Comparison of ENCODE assay signal across 8 cellular contexts in the genomic region with DNA sequence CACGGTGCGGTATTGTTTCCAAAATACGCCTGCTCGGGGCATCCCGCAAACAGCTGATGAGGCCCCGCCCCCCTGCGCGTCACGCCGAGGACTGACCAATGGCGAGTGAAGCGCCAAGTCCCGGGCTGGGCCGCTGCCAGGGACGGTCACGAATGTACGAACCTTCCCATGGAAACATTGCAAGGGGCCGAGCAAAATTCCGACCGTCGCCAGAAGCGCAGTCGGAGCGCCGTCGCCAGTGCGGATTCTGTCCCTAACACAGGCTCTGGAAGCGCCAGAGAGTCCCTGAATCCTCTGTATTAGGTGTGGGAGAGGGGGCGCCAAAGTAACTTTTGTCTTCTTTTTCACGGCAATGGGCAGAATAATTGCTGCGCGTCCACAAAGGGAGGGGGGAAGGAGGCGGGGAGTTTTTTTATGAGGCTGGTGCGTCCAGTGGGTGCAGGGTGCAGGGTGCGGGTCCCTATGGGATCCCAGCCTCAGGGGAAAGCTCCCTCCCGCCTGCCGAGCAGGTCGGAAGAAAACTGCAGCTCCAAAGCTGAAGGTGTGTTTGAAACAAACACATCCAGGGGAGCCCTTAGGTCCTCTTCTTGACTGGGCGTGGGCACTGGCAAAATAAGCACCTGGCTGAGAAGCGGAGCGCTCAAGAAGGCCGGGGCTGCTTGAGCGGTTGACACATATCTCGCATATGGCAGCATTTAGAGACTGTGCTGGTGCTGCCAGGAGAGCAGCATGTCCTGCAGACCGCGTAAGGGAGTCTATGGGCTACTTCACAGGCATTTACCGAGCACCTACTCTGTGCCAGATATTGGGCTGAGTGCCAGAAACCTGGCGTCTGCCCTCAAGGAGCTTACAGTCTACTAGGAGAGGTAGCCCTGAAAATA. TPM values are rescaled to one million over a fixed set of nuclear protein-coding genes. Genes with fewer than 3 reads are reported as not detected.
DNase-seq lines count a peak whose midpoint lies in the region; ATAC-seq, FAIRE-seq and TF ChIP-seq lines count a peak whose summit lies in the region.

A gene with protein sequence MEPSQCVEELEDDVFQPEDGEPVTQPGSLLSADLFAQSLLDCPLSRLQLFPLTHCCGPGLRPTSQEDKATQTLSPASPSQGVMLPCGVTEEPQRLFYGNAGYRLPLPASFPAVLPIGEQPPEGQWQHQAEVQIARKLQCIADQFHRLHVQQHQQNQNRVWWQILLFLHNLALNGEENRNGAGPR (minus strand): TSS at position 25 of the 881 bp plus-strand sequence. CDS start 2,793 bp downstream, outside the sequence.

- peak; percentile 33 for TF ChIP-seq CTCF in AG09309 (IDR thresholded peaks at IDR 0.05; ENCODE audit: control insufficient read depth, insufficient read depth, low read depth, low read length, missing control alignments)
- TF ChIP-seq CTCF in kidney (IDR thresholded peaks at IDR 0.05; ENCODE audit: borderline replicate concordance, extremely low read depth, insufficient read depth), result peak; percentile 26

- ATAC-seq in GM19023 (IDR thresholded peaks at IDR 0.05; ENCODE audit: unreplicated experiment) (peak; percentile 56), HG03280 (IDR thresholded peaks at IDR 0.05; ENCODE audit: unreplicated experiment) (peak; percentile 69)

- peak; percentile 72 for FAIRE-seq in kidney (lab: Jason Lieb, UNC)

- H3K4me1 ChIP-seq in kidney (ENCODE audit: control insufficient read depth in 1 of 2, insufficient read depth in 1 of 2, low read depth in 1 of 2, low read length in 2 of 2), result peaks cover 10 to 34% of the 10 kb centered on the region in 2 donors

- no peaks in the 10 kb centered on the region for H3K36me3 ChIP-seq in kidney (ENCODE audit: control insufficient read depth in 1 of 2, insufficient read depth in 2 of 2, low read length in 2 of 2)

- H3K9me3 ChIP-seq in kidney (ENCODE audit: control insufficient read depth in 1 of 2, low read length in 2 of 2), result no peaks in the 10 kb centered on the region

- DNase-seq in AG09309 (ENCODE audit: low read depth) (peak; percentile 95), NCI-H345 treated with DMSO at 0.1 percent for 48 hours (lab: John Stamatoyannopoulos, UW; ENCODE audit: unreplicated experiment) (peak; percentile 88), cerebellar cortex (ENCODE audit: low spot score) (peak; percentile 97), kidney (peak; percentile 100)
- DNase-seq in activated CD4-positive, CD25-positive, alpha-beta regulatory T cell (lab: John Stamatoyannopoulos, UW), result peak; percentile 90 to 98 (median 94)
- peak; percentile 92 to 98 for DNase-seq in stimulated activated CD4-positive, alpha-beta T cell treated with anti-CD3 and anti-CD28 coated beads, Interleukin-15, amount 100 ng/mL, for 1 hour (ENCODE audit: low read depth in 1 of 2, low spot score in 1 of 2)

- H3K27ac ChIP-seq in kidney (ENCODE audit: low read depth in 2 of 2, low read length in 2 of 2), result peak within 1 kb of the TSS; percentile 35 to 68

- peak within 1 kb of the TSS; percentile 37 to 57 for H3K9ac ChIP-seq in kidney (ENCODE audit: low read length in 2 of 2)

- H3K4me3 ChIP-seq in AG09309 (ENCODE audit: control insufficient read depth, low read depth, low read length), result peak within 1 kb of the TSS; percentile 88
- H3K4me3 ChIP-seq in kidney (ENCODE audit: low read length in 2 of 2), result peak within 1 kb of the TSS; percentile 76 to 79

- intact Hi-C loops in kidney (cut with DNase I), result no loop called here

RNA-seq across cellular contexts. Expression of the gene that starts here (rescaled TPM):
- total RNA-seq in kidney, result 19.7 TPM
- polyA plus RNA-seq in kidney (ENCODE audit: insufficient read depth, low read depth, low replicate concordance), result 3.6 TPM

Comparison
In these comparisons a context has a peak if more than half of its experiments do, and no peak if none do; other contexts are left out.
1. Peak in every context shown above with its lines: DNase-seq, ATAC-seq, H3K4me3 ChIP-seq and H3K27ac ChIP-seq.